ENCODE assay signal across 18 cellular contexts in genomic region chr11:33959855-33960400, GRCh38.
DNase-seq lines count a peak whose midpoint lies in the region; ATAC-seq and TF ChIP-seq lines count a peak whose summit lies in the region.
"Had no signal": no experiment of that assay in that cellular context is flagged by ENCODE, and none has a peak within 500 bp of the region (broad histone marks: within the 10 kb centered on the region; RNA-seq: fewer than 3 reads in every experiment).

No MANE protein-coding gene starts in this region.

- H3K4me1 ChIP-seq in mammary epithelial cell (ENCODE audit: insufficient read depth, low read length) = no peaks in the 10 kb centered on the region

- ATAC-seq in Right ventricle myocardium inferior (no peak), HG03280 (IDR thresholded peaks at IDR 0.05; ENCODE audit: unreplicated experiment) (no peak)
- ATAC-seq: HCT116 had no signal

- H2AFZ ChIP-seq in mammary epithelial cell (ENCODE audit: low read depth, low read length) = no peak overlapping the region
- H2AFZ ChIP-seq: GM23248 had no signal

- CTCF ChIA-PET in mammary epithelial cell (lab: Charles Lee; ENCODE audit: low non-redundant PET) = no interaction called here

- in situ Hi-C loops in mammary epithelial cell (cut with MboI; ENCODE audit: low sequenced_read_pairs in 2 of 2) (loop anchor here in 1 of 2 donors (10.0 kb wide), 1 partner anchor 95 kb away; no protein-coding TSS in a partner anchor), G401 (cut with HindIII; ENCODE audit: low sequenced_read_pairs) (no loop called here)

- BruUV-seq in mammary epithelial cell (replicated peaks; lab: Mats Ljungman, UMichigan) = no TSS peak

- H3K4me3 ChIP-seq in fibroblast of pulmonary artery (replicated peaks; ENCODE audit: low read depth, low read length) (no peak overlapping the region), mammary epithelial cell (replicated peaks in 1 of 3; ENCODE audit: insufficient read depth in 1 of 3, low read depth in 2 of 3, low read length in 3 of 3) (no peak overlapping the region)
- H3K4me3 ChIP-seq: GM23248 had no signal

- H3K9ac ChIP-seq in mammary epithelial cell (ENCODE audit: insufficient read depth, low read length) = no peak overlapping the region
- H3K9ac ChIP-seq: GM23248 had no signal

- no peaks in the 10 kb centered on the region for H4K20me1 ChIP-seq in mammary epithelial cell (ENCODE audit: insufficient read depth, low read length)

- no peak overlapping the region for H3K27ac ChIP-seq in mammary epithelial cell (ENCODE audit: insufficient read depth, low read depth, low read length)
- H3K27ac ChIP-seq: 22Rv1, GM23248 had no signal

- intact Hi-C loops in Right ventricle myocardium inferior (cut with DNase I) = no loop called here
- intact Hi-C loops in mammary epithelial cell (cut with micrococcal nuclease) = no loop called here

- TF ChIP-seq CTCF in fibroblast of pulmonary artery (IDR thresholded peaks at IDR 0.05; ENCODE audit: low read length, missing control alignments) = no peak
- no peak for TF ChIP-seq CTCF in mammary epithelial cell (conservative IDR thresholded peaks at IDR 0.05 in 1 of 2, IDR thresholded peaks at IDR 0.05 in 1 of 2; ENCODE audit: extremely low read depth in 1 of 2, insufficient read depth in 1 of 2, low read depth in 1 of 2, low read length in 2 of 2)

- no peaks in the 10 kb centered on the region for H3K9me3 ChIP-seq in mammary epithelial cell (replicated peaks; ENCODE audit: insufficient read depth, low read length)

- no peaks in the 10 kb centered on the region for H3K79me2 ChIP-seq in mammary epithelial cell (ENCODE audit: insufficient read depth, low read length)

- no peak overlapping the region for H3K4me2 ChIP-seq in mammary epithelial cell (ENCODE audit: insufficient read depth, low read depth, low read length)

- DNase-seq in SKM-1 treated with dmso at 0.1 percent for 144 hours (lab: John Stamatoyannopoulos, UW; ENCODE audit: unreplicated experiment) (peak; percentile 7), SKM-1 (lab: John Stamatoyannopoulos, UW; ENCODE audit: unreplicated experiment) (no peak), NOMO-1 treated with dmso at 0.1 percent for 144 hours (lab: John Stamatoyannopoulos, UW; ENCODE audit: unreplicated experiment) (peak; percentile 8), fibroblast of pulmonary artery (ENCODE audit: low read depth) (peak; percentile 31), Right ventricle myocardium inferior (ENCODE audit: missing footprints) (no peak), mammary epithelial cell (no peak), G401 (ENCODE audit: low spot score) (no peak)
- DNase-seq: CD4-positive, alpha-beta T cell; DMS153; GF-D8; GM23248; MM.1S; NCI-H1417 treated with DMSO at 0.1 percent for 48 hours; NCI-H2029; NCI-H345 had no signal

- dilution Hi-C loops in mammary epithelial cell (cut with HindIII; ENCODE audit: low sequenced_read_pairs) = no loop called here

- no peaks in the 10 kb centered on the region for H3K36me3 ChIP-seq in mammary epithelial cell (ENCODE audit: insufficient read depth, low read length)

- no peaks in the 10 kb centered on the region for H3K27me3 ChIP-seq in mammary epithelial cell (ENCODE audit: insufficient read depth, low read length)

- 98% methylated on average over 3 of the region's 3 CpGs for WGBS in mammary epithelial cell (ENCODE audit: low coverage, missing lambda C conversion rate)

Comparison
In these comparisons a context has a peak if more than half of its experiments do, and no peak if none do; other contexts are left out.
1. DNase-seq: peak in SKM-1 treated with dmso at 0.1 percent for 144 hours (single experiment), NOMO-1 treated with dmso at 0.1 percent for 144 hours (single experiment) and fibroblast of pulmonary artery (single experiment); none in SKM-1 (single experiment), Right ventricle myocardium inferior (single experiment), mammary epithelial cell (single experiment) and G401 (single experiment).